ENCODE assay signal across 1 cellular context in genomic region chr12:75257510-75257909, GRCh38.
TF ChIP-seq lines count a peak whose summit lies in the region.

No MANE protein-coding gene starts in this region.

TF ChIP-seq in SK-N-SH treated with all-trans-retinoic acid at 6 μM for 48 hours, 23 proteins besides CTCF, POLR2A, EP300 and RAD21 (continued from another document):
- TF ChIP-seq PPARA (CRISPR knock-in tag; IDR thresholded peaks at IDR 0.05; ENCODE audit: borderline replicate concordance) (no peak), ESRRG (CRISPR knock-in tag; IDR thresholded peaks at IDR 0.05) (no peak), BACH2 (CRISPR knock-in tag; IDR thresholded peaks at IDR 0.05; ENCODE audit: borderline replicate concordance) (no peak), ZNF70 (CRISPR knock-in tag; IDR thresholded peaks at IDR 0.05) (no peak), ISL1 (CRISPR knock-in tag; IDR thresholded peaks at IDR 0.05) (no peak), GLIS3 (CRISPR knock-in tag; IDR thresholded peaks at IDR 0.05) (no peak)
- TF ChIP-seq, protein P1, sequence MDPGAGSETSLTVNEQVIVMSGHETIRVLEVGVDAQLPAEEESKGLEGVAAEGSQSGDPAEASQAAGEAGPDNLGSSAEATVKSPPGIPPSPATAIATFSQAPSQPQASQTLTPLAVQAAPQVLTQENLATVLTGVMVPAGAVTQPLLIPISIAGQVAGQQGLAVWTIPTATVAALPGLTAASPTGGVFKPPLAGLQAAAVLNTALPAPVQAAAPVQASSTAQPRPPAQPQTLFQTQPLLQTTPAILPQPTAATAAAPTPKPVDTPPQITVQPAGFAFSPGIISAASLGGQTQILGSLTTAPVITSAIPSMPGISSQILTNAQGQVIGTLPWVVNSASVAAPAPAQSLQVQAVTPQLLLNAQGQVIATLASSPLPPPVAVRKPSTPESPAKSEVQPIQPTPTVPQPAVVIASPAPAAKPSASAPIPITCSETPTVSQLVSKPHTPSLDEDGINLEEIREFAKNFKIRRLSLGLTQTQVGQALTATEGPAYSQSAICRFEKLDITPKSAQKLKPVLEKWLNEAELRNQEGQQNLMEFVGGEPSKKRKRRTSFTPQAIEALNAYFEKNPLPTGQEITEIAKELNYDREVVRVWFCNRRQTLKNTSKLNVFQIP (CRISPR knock-in tag; IDR thresholded peaks at IDR 0.05; ENCODE audit: borderline replicate concordance, low read depth), result no peak
